Comparison of ENCODE assay signal across 16 cellular contexts in the genomic region with DNA sequence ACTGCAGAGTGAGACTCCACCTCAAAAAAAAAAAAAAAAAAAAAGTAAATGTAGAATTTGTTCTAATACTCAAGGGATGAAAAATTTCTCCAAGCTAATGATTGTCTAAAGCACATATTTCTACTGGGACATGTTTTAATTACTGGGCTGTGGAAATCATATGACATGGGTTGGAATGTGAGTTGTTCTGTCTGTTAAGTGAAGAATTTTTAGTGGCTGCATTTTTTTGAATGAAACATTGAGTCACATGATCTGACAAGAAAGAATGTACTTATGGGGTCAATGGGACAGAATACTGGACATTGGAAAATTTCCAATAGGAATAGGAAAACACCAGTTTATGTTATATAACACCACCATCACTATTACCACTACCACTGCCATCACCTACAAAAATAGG.
DNase-seq lines count a peak whose midpoint lies in the region; TF ChIP-seq lines count a peak whose summit lies in the region.
"Had no signal": no experiment of that assay in that cellular context is flagged by ENCODE, and none has a peak within 500 bp of the region (broad histone marks: within the 10 kb centered on the region; RNA-seq: fewer than 3 reads in every experiment).

No MANE protein-coding gene starts in this region.

- H3K36me3 ChIP-seq in CD4-positive, alpha-beta memory T cell (ENCODE audit: insufficient read depth, low read length), result no peaks in the 10 kb centered on the region
- H3K36me3 ChIP-seq: esophagus squamous epithelium had no signal

- peaks cover 30% of the 10 kb centered on the region for H3K4me1 ChIP-seq in CD4-positive, alpha-beta memory T cell (ENCODE audit: insufficient read depth, low read length)

- no peak for TF ChIP-seq CTCF in choroid plexus epithelial cell (conservative IDR thresholded peaks at IDR 0.05; ENCODE audit: low read depth, low read length)

- H3K27ac Mint-ChIP-seq in CD4-positive, alpha-beta memory T cell, result peak overlapping the region in 5 of 7 donors; percentile 19 to 85 (median 62)
- H3K27ac Mint-ChIP-seq: WTC11 had no signal

- H3K27me3 ChIP-seq in CD4-positive, alpha-beta memory T cell (ENCODE audit: insufficient read depth, low read length), result no peaks in the 10 kb centered on the region
- H3K27me3 ChIP-seq: esophagus squamous epithelium had no signal

- intact Hi-C loops in CD4-positive, alpha-beta memory T cell (cut with micrococcal nuclease), result loop anchor here (5.0 kb wide), 1 partner anchor 124 kb away; a partner anchor contains a TSS

- H3K9me3 ChIP-seq in CD4-positive, alpha-beta memory T cell (ENCODE audit: control insufficient read depth in 1 of 2, low read length in 2 of 2), result no peaks in the 10 kb centered on the region
- H3K9me3 ChIP-seq: esophagus squamous epithelium had no signal

- peaks cover 0 to 2% (median 0%) of the 10 kb centered on the region in 8 donors for H3K9me3 Mint-ChIP-seq in CD4-positive, alpha-beta memory T cell
- H3K9me3 Mint-ChIP-seq: central memory CD8-positive, alpha-beta T cell; IgD-negative memory B cell; WTC11 had no signal

- no peak overlapping the region for H3K4me3 ChIP-seq in CD4-positive, alpha-beta memory T cell (ENCODE audit: low read length in 2 of 2)
- no peak overlapping the region for H3K4me3 ChIP-seq in choroid plexus epithelial cell (ENCODE audit: low read depth, low read length)
- H3K4me3 ChIP-seq: esophagus squamous epithelium had no signal

- peaks cover 3 to 10% (median 5%) of the 10 kb centered on the region in 4 donors for H3K4me1 Mint-ChIP-seq in CD4-positive, alpha-beta memory T cell
- H3K4me1 Mint-ChIP-seq: central memory CD8-positive, alpha-beta T cell; WTC11 had no signal

- H3K27me3 Mint-ChIP-seq in CD4-positive, alpha-beta memory T cell, result no peaks in the 10 kb centered on the region
- H3K27me3 Mint-ChIP-seq: central memory CD8-positive, alpha-beta T cell; IgD-negative memory B cell; naive thymus-derived CD4-positive, alpha-beta T cell had no signal

- H3K36me3 Mint-ChIP-seq in CD4-positive, alpha-beta memory T cell, result no peaks in the 10 kb centered on the region
- H3K36me3 Mint-ChIP-seq: IgD-negative memory B cell, WTC11 had no signal

- CTCF ChIA-PET in CD4-positive, alpha-beta memory T cell (lab: Charles Lee; ENCODE audit: partially characterized antibody), result interaction anchor here (1.3 kb wide), 1 partner anchor 156 kb away, joined by 3 read pairs; no protein-coding TSS in a partner anchor

- no peak for DNase-seq in CD4-positive, alpha-beta memory T cell
- peak; percentile 25 for DNase-seq in HT1080 (ENCODE audit: low read depth)
- peak; percentile 68 for DNase-seq in choroid plexus epithelial cell (ENCODE audit: low read depth)
- peak; percentile 20 to 45 for DNase-seq in lung microvascular endothelial cell (ENCODE audit: low read depth in 2 of 2)
- DNase-seq in NCI-H1436 treated with DMSO at 0.1 percent for 48 hours (lab: John Stamatoyannopoulos, UW), result no peak
- no peak for DNase-seq in activated gamma-delta T cell (lab: John Stamatoyannopoulos, UW)
- DNase-seq in DMS53 treated with DMSO at 0.1 percent for 48 hours (lab: John Stamatoyannopoulos, UW; ENCODE audit: unreplicated experiment), result no peak
- DNase-seq: activated T-cell treated with anti-CD3 and anti-CD28 coated beads, Interleukin-2, amount 50 U/mL, for 1 hour; esophagus squamous epithelium; naive thymus-derived CD4-positive, alpha-beta T cell; NCI-H1694 treated with DMSO at 0.1 percent for 48 hours; NCI-H748 treated with DMSO at 0.1 percent for 48 hours; SHP77 had no signal

- POLR2A ChIA-PET in CD4-positive, alpha-beta memory T cell (lab: Charles Lee; ENCODE audit: partially characterized antibody), result no interaction called here

- H3K27ac ChIP-seq in CD4-positive, alpha-beta memory T cell (ENCODE audit: low read depth, low read length), result no peak overlapping the region
- H3K27ac ChIP-seq: esophagus squamous epithelium had no signal

- peak overlapping the region in 2 of 8 donors; percentile 4 to 27 for H3K4me3 Mint-ChIP-seq in CD4-positive, alpha-beta memory T cell
- H3K4me3 Mint-ChIP-seq: central memory CD8-positive, alpha-beta T cell; WTC11 had no signal

Comparison
In these comparisons a context has a peak if more than half of its experiments do, and no peak if none do; other contexts are left out.
1. DNase-seq: peak in HT1080 (single experiment), choroid plexus epithelial cell (single experiment) and lung microvascular endothelial cell (2 of 2); none in CD4-positive, alpha-beta memory T cell (0 of 5), NCI-H1436 treated with DMSO at 0.1 percent for 48 hours (single experiment), activated gamma-delta T cell (single experiment) and DMS53 treated with DMSO at 0.1 percent for 48 hours (single experiment).